In genomic region chr7:114985316-114985715, GRCh38 we compare ENCODE assay signal across 29 cellular contexts.
"Had no signal": no experiment of that assay in that cellular context is flagged by ENCODE, and none has a peak within 500 bp of the region (broad histone marks: within the 10 kb centered on the region; RNA-seq: fewer than 3 reads in every experiment).

No MANE protein-coding gene starts in this region.

- H3K27ac ChIP-seq: brain microvascular endothelial cell, SJSA1, VCaP had no signal

- H3K27ac Mint-ChIP-seq: activated B cell treated with CpG ODN at 0.5 μM for 24 hours; activated CD8-positive, alpha-beta T cell treated with anti-CD3 and anti-CD28 coated beads for 36 hours; activated naive CD4-positive, alpha-beta T cell treated with anti-CD3 and anti-CD28 coated beads, Interleukin-2, amount 50 U/mL, for 24 hours had no signal

- ATAC-seq: activated CD8-positive, alpha-beta T cell treated with anti-CD3 and anti-CD28 coated beads for 36 hours; Panc1; T-cell had no signal

- H3K4me3 Mint-ChIP-seq: activated B cell treated with CpG ODN at 0.5 μM for 24 hours; activated CD8-positive, alpha-beta T cell treated with anti-CD3 and anti-CD28 coated beads for 36 hours; activated naive CD4-positive, alpha-beta T cell treated with anti-CD3 and anti-CD28 coated beads, Interleukin-2, amount 50 U/mL, for 24 hours; T-cell had no signal

- H3K9me3 ChIP-seq: SJSA1, SK-N-SH had no signal

- H3K36me3 ChIP-seq: brain microvascular endothelial cell had no signal

- DNase-seq: activated B cell treated with CpG ODN at 0.5 μM for 24 hours; activated CD4-positive, alpha-beta T cell treated with anti-CD3 and anti-CD28 coated beads for 4 hours; activated CD4-positive, CD25-positive, alpha-beta regulatory T cell treated with anti-CD3 and anti-CD28 coated beads, Interleukin-2, amount 50 U/mL, for 72 hours; activated CD8-positive, alpha-beta T cell treated with anti-CD3 and anti-CD28 coated beads for 36 hours; activated effector memory CD4-positive, alpha-beta T cell treated with Interleukin-2 at 50 U/mL for 16 hours; activated T-cell treated with anti-CD3 and anti-CD28 coated beads, Interleukin-2, amount 50 U/mL, for 1 hour; aorta; brain microvascular endothelial cell; central memory CD4-positive, alpha-beta T cell; Karpas-422; KBM-7; NCI-H1105; NCI-H1417 treated with DMSO at 0.1 percent for 48 hours; NCI-H1930; NCI-H2081 treated with DMSO at 0.1 percent for 48 hours; NCI-H226; NCI-H446 treated with DMSO at 0.1 percent for 48 hours; NCI-H524; NCI-H69; NCI-H82; SHP77 treated with DMSO at 0.1 percent for 48 hours; SK-N-SH; T-cell; T-helper 2 cell; T-helper 9 cell had no signal

- H3K4me3 ChIP-seq: SJSA1 had no signal

- H3K27me3 ChIP-seq: brain microvascular endothelial cell, SJSA1 had no signal

- H3K27me3 Mint-ChIP-seq: activated B cell treated with CpG ODN at 0.5 μM for 24 hours; activated CD8-positive, alpha-beta T cell treated with anti-CD3 and anti-CD28 coated beads for 36 hours; activated naive CD4-positive, alpha-beta T cell treated with anti-CD3 and anti-CD28 coated beads, Interleukin-2, amount 50 U/mL, for 24 hours; T-cell had no signal

- H3K9me3 Mint-ChIP-seq: activated naive CD4-positive, alpha-beta T cell treated with anti-CD3 and anti-CD28 coated beads, Interleukin-2, amount 50 U/mL, for 24 hours had no signal
